ENCODE assay signal across 23 cellular contexts in the genomic region with DNA sequence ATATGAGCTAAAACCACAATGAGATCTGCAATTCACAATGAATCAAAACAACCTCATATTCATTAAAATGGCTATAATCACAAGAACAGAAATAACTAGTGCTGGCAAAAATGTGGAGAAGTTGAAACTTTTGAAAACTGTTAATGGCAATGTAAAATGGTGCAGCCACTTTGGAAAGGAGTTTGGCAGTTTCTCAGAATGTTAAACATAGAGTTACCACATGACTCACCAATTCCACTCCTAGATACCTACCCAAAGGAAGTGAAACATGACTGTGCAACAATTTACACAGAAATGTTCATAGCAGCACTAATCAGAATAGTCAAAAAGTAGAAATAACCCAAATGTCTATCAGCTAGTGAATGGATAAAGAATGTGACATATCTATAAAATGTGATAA.
A peak's percentile ranks its signal among the peaks of the same experiment; 100 is the strongest.
DNase-seq lines count a peak whose midpoint lies in the region; ATAC-seq and TF ChIP-seq lines count a peak whose summit lies in the region.
"Had no signal": no experiment of that assay in that cellular context is flagged by ENCODE, and none has a peak within 500 bp of the region (broad histone marks: within the 10 kb centered on the region; RNA-seq: fewer than 3 reads in every experiment).

No MANE protein-coding gene starts in this region.

- H3K9ac ChIP-seq in SK-N-MC (ENCODE audit: insufficient read length) (no peak overlapping the region), fibroblast of lung (ENCODE audit: insufficient read depth, low read length) (no peak overlapping the region)

- H3K4me1 ChIP-seq in fibroblast of lung (ENCODE audit: control insufficient read depth, extremely low read depth, insufficient read depth, low read length), result no peaks in the 10 kb centered on the region

- no peak overlapping the region for H3K4me3 Mint-ChIP-seq in activated CD4-positive, alpha-beta T cell treated with anti-CD3 and anti-CD28 coated beads, Interleukin-2, amount 10 ng/mL, durations not matched to agents 24 days and 14 days
- H3K4me3 Mint-ChIP-seq: effector memory CD8-positive, alpha-beta T cell; IgD-negative memory B cell had no signal

- no peaks in the 10 kb centered on the region for H3K36me3 Mint-ChIP-seq in activated CD4-positive, alpha-beta T cell treated with anti-CD3 and anti-CD28 coated beads, Interleukin-2, amount 10 ng/mL, durations not matched to agents 24 days and 14 days (ENCODE audit: low read depth)
- H3K36me3 Mint-ChIP-seq: IgD-negative memory B cell had no signal

- H3K27ac ChIP-seq in SK-N-MC (no peak overlapping the region), fibroblast of lung (ENCODE audit: insufficient read depth, low read length) (no peak overlapping the region)
- H3K27ac ChIP-seq: C4-2B, hepatocyte, HL-60 had no signal

- no peaks in the 10 kb centered on the region for H3K9me3 Mint-ChIP-seq in activated CD4-positive, alpha-beta T cell treated with anti-CD3 and anti-CD28 coated beads, Interleukin-2, amount 10 ng/mL, durations not matched to agents 24 days and 14 days
- H3K9me3 Mint-ChIP-seq: effector memory CD8-positive, alpha-beta T cell had no signal

- H3K9me3 ChIP-seq in SK-N-MC (ENCODE audit: low read depth, low read length) (no peaks in the 10 kb centered on the region), fibroblast of lung (ENCODE audit: control insufficient read depth, insufficient read depth, low read depth, low read length) (no peaks in the 10 kb centered on the region)

- H3K79me2 ChIP-seq in fibroblast of lung (ENCODE audit: control insufficient read depth, insufficient read depth, low read length), result no peaks in the 10 kb centered on the region
- H3K79me2 ChIP-seq: hepatocyte had no signal

- no peaks in the 10 kb centered on the region for H3K36me3 ChIP-seq in SK-N-MC (ENCODE audit: insufficient read depth, low read length)
- no peaks in the 10 kb centered on the region for H3K36me3 ChIP-seq in fibroblast of lung (ENCODE audit: control insufficient read depth, insufficient read depth, low read length)

- peak; percentile 49 for ATAC-seq in HG02885 (IDR thresholded peaks at IDR 0.05; ENCODE audit: poor library complexity, unreplicated experiment)
- ATAC-seq: effector memory CD8-positive, alpha-beta T cell had no signal

- no peak overlapping the region for H3K4me2 ChIP-seq in fibroblast of lung (ENCODE audit: extremely low read depth, insufficient read depth, low read length)
- H3K4me2 ChIP-seq: hepatocyte had no signal

- no peaks in the 10 kb centered on the region for H3K27me3 ChIP-seq in fibroblast of lung (ENCODE audit: control insufficient read depth, insufficient read depth, low read length)
- H3K27me3 ChIP-seq: hepatocyte had no signal

- no peaks in the 10 kb centered on the region for H4K20me1 ChIP-seq in fibroblast of lung (ENCODE audit: control insufficient read depth, extremely low read depth, insufficient read depth, low read length)

- no peak overlapping the region for H3K27ac Mint-ChIP-seq in activated CD4-positive, alpha-beta T cell treated with anti-CD3 and anti-CD28 coated beads, Interleukin-2, amount 10 ng/mL, durations not matched to agents 24 days and 14 days
- H3K27ac Mint-ChIP-seq: activated T-helper 2 cell treated with anti-CD3 and anti-CD28 coated beads, Interferon-gamma antibody, Interleukin-2, Interleukin-4, amounts not matched to agents 10 μg/mL and 5 μg/mL and 100 μg/mL, durations not matched to agents 14 hours and 24 hours and 36 hours; effector memory CD8-positive, alpha-beta T cell; IgD-negative memory B cell had no signal

- H3K4me1 Mint-ChIP-seq in activated CD4-positive, alpha-beta T cell treated with anti-CD3 and anti-CD28 coated beads, Interleukin-2, amount 10 ng/mL, durations not matched to agents 24 days and 14 days, result no peaks in the 10 kb centered on the region
- H3K4me1 Mint-ChIP-seq: IgD-negative memory B cell had no signal

- no peaks in the 10 kb centered on the region for H3K27me3 Mint-ChIP-seq in activated CD4-positive, alpha-beta T cell treated with anti-CD3 and anti-CD28 coated beads, Interleukin-2, amount 10 ng/mL, durations not matched to agents 24 days and 14 days
- H3K27me3 Mint-ChIP-seq: effector memory CD8-positive, alpha-beta T cell had no signal

- intact Hi-C loops in activated CD4-positive, alpha-beta T cell treated with anti-CD3 and anti-CD28 coated beads, Interleukin-2, amount 10 ng/mL, durations not matched to agents 24 days and 14 days (cut with micrococcal nuclease), result no loop called here

- H3K4me3 ChIP-seq in SK-N-MC (no peak overlapping the region), fibroblast of lung (replicated peaks in 1 of 4; ENCODE audit: control extremely low read depth in 1 of 4, insufficient read depth in 1 of 4, low read depth in 3 of 4, low read length in 4 of 4) (no peak overlapping the region)
- H3K4me3 ChIP-seq: hepatocyte, lung had no signal

- TF ChIP-seq CTCF in fibroblast of lung (conservative IDR thresholded peaks at IDR 0.05 in 1 of 2, IDR thresholded peaks at IDR 0.05 in 1 of 2; ENCODE audit: low read depth in 1 of 2, low read length in 2 of 2), result no peak

- H2AFZ ChIP-seq in fibroblast of lung (ENCODE audit: low read length), result no peak overlapping the region
- H2AFZ ChIP-seq: hepatocyte had no signal

- peak; percentile 4 for DNase-seq in GM04503 (ENCODE audit: low read depth)
- DNase-seq in SK-N-MC (ENCODE audit: low read depth, low spot score), result peak; percentile 1
- DNase-seq in fibroblast of lung (ENCODE audit: low read depth in 2 of 2), result peak; percentile 27 to 29
- DNase-seq in activated naive CD4-positive, alpha-beta T cell (lab: John Stamatoyannopoulos, UW), result no peak
- no peak for DNase-seq in activated CD4-positive, alpha-beta T cell treated with anti-CD3 and anti-CD28 coated beads, Interleukin-2, amount 10 ng/mL, durations not matched to agents 24 days and 14 days
- no peak for DNase-seq in stimulated activated CD8-positive, alpha-beta memory T cell treated with anti-CD3 and anti-CD28 coated beads, Interleukin-4, amount 100 ng/mL, for 48 hours
- no peak for DNase-seq in activated CD4-positive, CD25-positive, alpha-beta regulatory T cell treated with anti-CD3 and anti-CD28 coated beads, Interleukin-2, amount 50 U/mL, for 72 hours
- DNase-seq: activated CD4-positive, alpha-beta T cell treated with anti-CD3 and anti-CD28 coated beads for 4 hours; amygdala; DMS153; effector memory CD8-positive, alpha-beta T cell; NCI-H2029; NCI-H446; occipital lobe; retina; stimulated activated CD4-positive, alpha-beta T cell treated with anti-CD3 and anti-CD28 coated beads, Interleukin-12 subunit alpha, Interleukin-12 subunit beta, amount 100 ng/mL, for 4 hours had no signal

Comparison
In these comparisons a context has a peak if more than half of its experiments do, and no peak if none do; other contexts are left out.
1. DNase-seq: peak in GM04503 (single experiment), SK-N-MC (single experiment) and fibroblast of lung (2 of 2); none in activated naive CD4-positive, alpha-beta T cell (0 of 4), activated CD4-positive, alpha-beta T cell treated with anti-CD3 and anti-CD28 coated beads, Interleukin-2, amount 10 ng/mL, durations not matched to agents 24 days and 14 days (single experiment), stimulated activated CD8-positive, alpha-beta memory T cell treated with anti-CD3 and anti-CD28 coated beads, Interleukin-4, amount 100 ng/mL, for 48 hours (single experiment) and activated CD4-positive, CD25-positive, alpha-beta regulatory T cell treated with anti-CD3 and anti-CD28 coated beads, Interleukin-2, amount 50 U/mL, for 72 hours (single experiment).